In genomic region chr1:29121951-29122661, GRCh38 we compare ENCODE assay signal across 8 cellular contexts. TPM values are rescaled to one million over a fixed set of nuclear protein-coding genes. Genes with fewer than 3 reads are reported as not detected.
DNase-seq lines count a peak whose midpoint lies in the region; ATAC-seq, FAIRE-seq and TF ChIP-seq lines count a peak whose summit lies in the region.

No MANE protein-coding gene starts in this region.

- peaks cover 8 to 18% of the 10 kb centered on the region in 2 donors for H3K4me1 Mint-ChIP-seq in natural killer cell
- peaks cover 8 to 10% of the 10 kb centered on the region in 2 donors for H3K4me1 Mint-ChIP-seq in natural killer cell treated with Interleukin-12 subunit alpha and Interleukin-12 subunit beta and Interleukin-15 and Interleukin-18, amount 100 ng/mL, for 72 hours (ENCODE audit: low read depth in 2 of 2)

- no peak for ATAC-seq in natural killer cell
- ATAC-seq in natural killer cell treated with Interleukin-12 subunit alpha and Interleukin-12 subunit beta and Interleukin-15 and Interleukin-18, amount 100 ng/mL, for 72 hours = no peak
- ATAC-seq in right lobe of liver = peak in 1 of 4 donors; percentile 2
- ATAC-seq in upper lobe of right lung = no peak
- ATAC-seq in HG02938 (IDR thresholded peaks at IDR 0.05; ENCODE audit: unreplicated experiment) = no peak

- H3K9me3 ChIP-seq in right lobe of liver (no peaks in the 10 kb centered on the region), upper lobe of right lung (no peaks in the 10 kb centered on the region)

- no peak for TF ChIP-seq POLR2A in right lobe of liver (IDR thresholded peaks at IDR 0.05)

- no peak for FAIRE-seq in HTR-8/SVneo (lab: Jason Lieb, UNC)

- H3K4me1 ChIP-seq in right lobe of liver = peaks cover 0 to 28% (median 4%) of the 10 kb centered on the region in 4 donors
- H3K4me1 ChIP-seq in upper lobe of right lung = peaks cover 18% of the 10 kb centered on the region

- 9% methylated on average over 14 of the region's 75 CpGs for WGBS in right lobe of liver (ENCODE audit: insufficient coverage, low coverage, low lambda C conversion rate, missing lambda C conversion rate)

- H3K4me3 ChIP-seq in choroid plexus epithelial cell (ENCODE audit: low read depth, low read length) = peak overlapping the region; percentile 69
- H3K4me3 ChIP-seq in right lobe of liver = peak overlapping the region; percentile 64 to 74 (median 66)
- peak overlapping the region; percentile 63 for H3K4me3 ChIP-seq in upper lobe of right lung

- intact Hi-C loops in natural killer cell (cut with micrococcal nuclease) (loop anchor here (2.0 to 5.0 kb wide), 2 partner anchors 81 to 240 kb away; no protein-coding TSS in a partner anchor), right lobe of liver (cut with DNase I) (no loop called here), upper lobe of right lung (cut with DNase I) (no loop called here)

- H3K27me3 ChIP-seq in right lobe of liver = no peaks in the 10 kb centered on the region
- peaks cover 16% of the 10 kb centered on the region for H3K27me3 ChIP-seq in upper lobe of right lung

- H3K27ac Mint-ChIP-seq in natural killer cell = no peak overlapping the region
- no peak overlapping the region for H3K27ac Mint-ChIP-seq in natural killer cell treated with Interleukin-12 subunit alpha and Interleukin-12 subunit beta and Interleukin-15 and Interleukin-18, amount 100 ng/mL, for 72 hours

- H3K36me3 ChIP-seq in right lobe of liver = peaks cover 0 to 4% (median 0%) of the 10 kb centered on the region in 4 donors
- peaks cover 7% of the 10 kb centered on the region for H3K36me3 ChIP-seq in upper lobe of right lung

- no peak for DNase-seq in natural killer cell
- DNase-seq in natural killer cell treated with Interleukin-12 subunit alpha and Interleukin-12 subunit beta and Interleukin-15 and Interleukin-18, amount 100 ng/mL, for 72 hours (ENCODE audit: low spot score) = no peak
- peak; percentile 61 for DNase-seq in choroid plexus epithelial cell (ENCODE audit: low read depth)
- peak in 1 of 3 donors; percentile 56 for DNase-seq in right lobe of liver
- peak; percentile 66 for DNase-seq in upper lobe of right lung
- DNase-seq in SIG-M5 (lab: John Stamatoyannopoulos, UW) = no peak
- DNase-seq in HTR-8/SVneo (ENCODE audit: insufficient read length, low spot score) = no peak

- H3K27ac ChIP-seq in right lobe of liver = peak overlapping the region in 2 of 3 donors; percentile 70 to 75
- peak overlapping the region; percentile 79 for H3K27ac ChIP-seq in upper lobe of right lung

- H3K36me3 Mint-ChIP-seq in natural killer cell = peaks cover 6% of the 10 kb centered on the region
- peaks cover 5% of the 10 kb centered on the region for H3K36me3 Mint-ChIP-seq in natural killer cell treated with Interleukin-12 subunit alpha and Interleukin-12 subunit beta and Interleukin-15 and Interleukin-18, amount 100 ng/mL, for 72 hours

- no peak for TF ChIP-seq CTCF in natural killer cell (IDR thresholded peaks at IDR 0.05)
- no peak for TF ChIP-seq CTCF in choroid plexus epithelial cell (conservative IDR thresholded peaks at IDR 0.05; ENCODE audit: low read depth, low read length)
- TF ChIP-seq CTCF in right lobe of liver (IDR thresholded peaks at IDR 0.05) = no peak
- TF ChIP-seq CTCF in upper lobe of right lung (IDR thresholded peaks at IDR 0.05) = no peak

- no peaks in the 10 kb centered on the region for H3K9me3 Mint-ChIP-seq in natural killer cell
- no peaks in the 10 kb centered on the region for H3K9me3 Mint-ChIP-seq in natural killer cell treated with Interleukin-12 subunit alpha and Interleukin-12 subunit beta and Interleukin-15 and Interleukin-18, amount 100 ng/mL, for 72 hours

- peaks cover 8 to 15% of the 10 kb centered on the region in 2 donors for H3K27me3 Mint-ChIP-seq in natural killer cell (ENCODE audit: low read depth in 2 of 2)
- peaks cover 9 to 10% of the 10 kb centered on the region in 2 donors for H3K27me3 Mint-ChIP-seq in natural killer cell treated with Interleukin-12 subunit alpha and Interleukin-12 subunit beta and Interleukin-15 and Interleukin-18, amount 100 ng/mL, for 72 hours

- peak overlapping the region; percentile 42 for H3K4me3 Mint-ChIP-seq in natural killer cell
- H3K4me3 Mint-ChIP-seq in natural killer cell treated with Interleukin-12 subunit alpha and Interleukin-12 subunit beta and Interleukin-15 and Interleukin-18, amount 100 ng/mL, for 72 hours = no peak overlapping the region

RNA-seq across cellular contexts. Expression of gene TMEM200B, which starts 1.6 kb away (rescaled TPM):
- not detected for total RNA-seq in natural killer cell
- not detected for total RNA-seq in natural killer cell treated with Interleukin-12 subunit alpha and Interleukin-12 subunit beta and Interleukin-15 and Interleukin-18, amount 100 ng/mL, for 72 hours
- total RNA-seq in right lobe of liver = 1 to 10 TPM in 4 of 6 experiments, under 1 TPM in 2; 0.83 to 4.5 (median 1.4) TPM
- total RNA-seq in upper lobe of right lung = 8.7 TPM

RNA-seq across cellular contexts. Expression of gene SRSF4, which starts 59.6 kb away (rescaled TPM):
- 100 to 1,000 TPM in 2 of 3 donors, 10 to 100 TPM in 1; 90.2 to 114 (median 101) TPM for total RNA-seq in natural killer cell
- 100 to 1,000 TPM; 127 to 145 TPM for total RNA-seq in natural killer cell treated with Interleukin-12 subunit alpha and Interleukin-12 subunit beta and Interleukin-15 and Interleukin-18, amount 100 ng/mL, for 72 hours
- 10 to 100 TPM; 25.6 to 42.1 (median 33.0) TPM for total RNA-seq in right lobe of liver
- 89.0 TPM for total RNA-seq in upper lobe of right lung

Comparison
In these comparisons a context has a peak if more than half of its experiments do, and no peak if none do; other contexts are left out.
1. DNase-seq: peak in choroid plexus epithelial cell (single experiment) and upper lobe of right lung (single experiment); none in natural killer cell (single experiment), natural killer cell treated with Interleukin-12 subunit alpha and Interleukin-12 subunit beta and Interleukin-15 and Interleukin-18, amount 100 ng/mL, for 72 hours (single experiment), SIG-M5 (single experiment) and HTR-8/SVneo (single experiment).
2. Peak in every context shown above with its lines, with median percentiles within 50 percentile points of each other: H3K4me3 ChIP-seq.